Comparison of ENCODE assay signal across 20 cellular contexts in genomic region chr2:240935101-240935876, GRCh38. TPM values are rescaled to one million over a fixed set of nuclear protein-coding genes. Genes with fewer than 3 reads are reported as not detected.
A peak's percentile ranks its signal among the peaks of the same experiment; 100 is the strongest.
DNase-seq lines count a peak whose midpoint lies in the region; ATAC-seq and TF ChIP-seq lines count a peak whose summit lies in the region.
"Had no signal": no experiment of that assay in that cellular context is flagged by ENCODE, and none has a peak within 500 bp of the region (broad histone marks: within the 10 kb centered on the region; RNA-seq: fewer than 3 reads in every experiment).

No MANE protein-coding gene starts in this region.

- peak; percentile 24 for DNase-seq in BE2C
- DNase-seq in ELF-1 (ENCODE audit: low read depth, low spot score), result peak; percentile 1
- DNase-seq in coronary artery (ENCODE audit: low spot score), result peak; percentile 64
- DNase-seq in osteoblast (ENCODE audit: insufficient read length, low spot score, missing footprints), result peak; percentile 67
- DNase-seq in DMS114 treated with DMSO at 0.1 percent for 48 hours (lab: John Stamatoyannopoulos, UW; ENCODE audit: unreplicated experiment), result no peak
- no peak for DNase-seq in cerebellar cortex (ENCODE audit: low spot score)
- DNase-seq: activated CD4-positive, alpha-beta T cell treated with anti-CD3 and anti-CD28 coated beads, Interleukin-2, amount 50 U/mL, for 48 hours; dermis blood vessel endothelial cell; MV-4-11; naive B cell; NK-92 treated with Interleukin-12 subunit alpha and Interleukin-12 subunit beta, amount 100 ng/mL, for 24 hours; stimulated activated CD4-positive, alpha-beta T cell treated with anti-CD3 and anti-CD28 coated beads, Interleukin-4, amount 100 ng/mL, for 1 hour; trophoblast cell had no signal

- no peaks in the 10 kb centered on the region for H3K79me2 ChIP-seq in osteoblast (ENCODE audit: insufficient read depth, low read length)
- H3K79me2 ChIP-seq: hepatocyte had no signal

- H3K36me3 ChIP-seq in BE2C (no peaks in the 10 kb centered on the region), osteoblast (ENCODE audit: insufficient read depth, low read length) (no peaks in the 10 kb centered on the region)
- H3K36me3 ChIP-seq: esophagus muscularis mucosa, SJSA1 had no signal

- no peaks in the 10 kb centered on the region for H4K20me1 ChIP-seq in osteoblast (ENCODE audit: insufficient read depth, low read length)

- H3K27ac ChIP-seq in coronary artery (no peak overlapping the region), osteoblast (ENCODE audit: low read depth, low read length) (no peak overlapping the region)
- H3K27ac ChIP-seq: esophagus muscularis mucosa, hepatocyte, SJSA1 had no signal

- H3K4me3 ChIP-seq in BE2C (ENCODE audit: low read depth, low read length), result no peak overlapping the region
- H3K4me3 ChIP-seq in coronary artery, result no peak overlapping the region
- H3K4me3 ChIP-seq in osteoblast (ENCODE audit: insufficient read depth, low read length), result no peak overlapping the region
- H3K4me3 ChIP-seq: esophagus muscularis mucosa, hepatocyte, SJSA1 had no signal

- TF ChIP-seq CTCF in BE2C (IDR thresholded peaks at IDR 0.05; ENCODE audit: low read depth, low read length) (no peak), coronary artery (IDR thresholded peaks at IDR 0.05) (no peak), osteoblast (IDR thresholded peaks at IDR 0.05; ENCODE audit: extremely low read depth, low read depth, low read length) (no peak)

- no peaks in the 10 kb centered on the region; the same call in 1 of the 2 replicates for H3K27me3 ChIP-seq in BE2C
- peaks cover 3% of the 10 kb centered on the region for H3K27me3 ChIP-seq in osteoblast (ENCODE audit: insufficient read depth, low read length)
- H3K27me3 ChIP-seq: hepatocyte had no signal

- H2AFZ ChIP-seq in osteoblast (ENCODE audit: low read length), result no peak overlapping the region
- H2AFZ ChIP-seq: hepatocyte had no signal

- no peak overlapping the region for H3K4me2 ChIP-seq in osteoblast (ENCODE audit: insufficient read depth, low read length)
- H3K4me2 ChIP-seq: hepatocyte had no signal

- H3K9me3 ChIP-seq in BE2C (no peaks in the 10 kb centered on the region; the same call in 1 of the 2 replicates), osteoblast (ENCODE audit: low read depth, low read length) (no peaks in the 10 kb centered on the region)

- no peak for ATAC-seq in HG02970 (IDR thresholded peaks at IDR 0.05; ENCODE audit: low FRiP score, unreplicated experiment)
- ATAC-seq: left colon had no signal

- H3K4me1 ChIP-seq in BE2C (no peaks in the 10 kb centered on the region), osteoblast (ENCODE audit: insufficient read depth, low read length) (no peaks in the 10 kb centered on the region)
- H3K4me1 ChIP-seq: esophagus muscularis mucosa, SJSA1 had no signal

RNA-seq across cellular contexts. Expression of gene CROCC2, which starts 29.2 kb away (rescaled TPM):
- polyA plus RNA-seq in BE2C (2012; ENCODE audit: insufficient read depth, insufficient read length, low read depth), result not detected
- under 0.01 TPM in 2 replicates for total RNA-seq in osteoblast
- total RNA-seq: activated T-helper 2 cell treated with anti-CD3 and anti-CD28 coated beads, Interferon-gamma antibody, Interleukin-2, Interleukin-4, amounts not matched to agents 10 μg/mL and 5 μg/mL and 100 μg/mL, durations not matched to agents 14 hours and 24 hours and 36 hours; astrocyte; dermis blood vessel endothelial cell; esophagus muscularis mucosa; SJSA1 had no signal

RNA-seq across cellular contexts. Expression of gene MAB21L4, which starts 39.3 kb away (rescaled TPM):
- not detected for polyA plus RNA-seq in BE2C (2012; ENCODE audit: insufficient read depth, insufficient read length, low read depth)
- not detected in 2 replicates for total RNA-seq in osteoblast
- total RNA-seq: activated T-helper 2 cell treated with anti-CD3 and anti-CD28 coated beads, Interferon-gamma antibody, Interleukin-2, Interleukin-4, amounts not matched to agents 10 μg/mL and 5 μg/mL and 100 μg/mL, durations not matched to agents 14 hours and 24 hours and 36 hours; dermis blood vessel endothelial cell had no signal

Comparison
In these comparisons a context has a peak if more than half of its experiments do, and no peak if none do; other contexts are left out.
1. DNase-seq: peak in BE2C (single experiment), ELF-1 (single experiment), coronary artery (single experiment) and osteoblast (single experiment); none in DMS114 treated with DMSO at 0.1 percent for 48 hours (single experiment) and cerebellar cortex (single experiment).